In genomic region chr7:148967032-148967372, GRCh38 we compare ENCODE assay signal across 8 cellular contexts.
DNase-seq lines count a peak whose midpoint lies in the region; ATAC-seq, FAIRE-seq and TF ChIP-seq lines count a peak whose summit lies in the region.

No MANE protein-coding gene starts in this region.

- ATAC-seq in DND-41 (ENCODE audit: insufficient read depth, low read depth), result peak; percentile 33
- peak; percentile 5 for ATAC-seq in HG03175 (IDR thresholded peaks at IDR 0.05; ENCODE audit: unreplicated experiment)
- ATAC-seq in left lobe of liver, result no peak
- ATAC-seq in HG03460 (IDR thresholded peaks at IDR 0.05; ENCODE audit: unreplicated experiment), result no peak
- ATAC-seq in GM21737 (IDR thresholded peaks at IDR 0.05; ENCODE audit: unreplicated experiment), result no peak

- peaks cover 0 to 4% (median 0%) of the 10 kb centered on the region in 5 experiments for H3K9me3 Mint-ChIP-seq in brain

- no peak for DNase-seq in DND-41
- no peak for DNase-seq in left lobe of liver (ENCODE audit: low spot score)
- no peak for DNase-seq in GM12892 (ENCODE audit: insufficient read length)

- H3K36me3 ChIP-seq in DND-41 (ENCODE audit: insufficient read depth, low read length) (no peaks in the 10 kb centered on the region), parathyroid adenoma (ENCODE audit: control insufficient read depth, insufficient read depth, low read length) (no peaks in the 10 kb centered on the region)

- H3K4me2 ChIP-seq in DND-41 (ENCODE audit: insufficient read depth, low read length) (peak overlapping the region; percentile 84), parathyroid adenoma (ENCODE audit: low read length) (peak overlapping the region; percentile 24)

- peak overlapping the region; percentile 62 to 74 (median 71) for H3K4me3 Mint-ChIP-seq in brain

- no peaks in the 10 kb centered on the region for H4K20me1 ChIP-seq in DND-41 (ENCODE audit: insufficient read depth, low read length)

- peak overlapping the region; percentile 41 for H3K9ac ChIP-seq in DND-41 (ENCODE audit: low read depth, low read length)
- H3K9ac ChIP-seq in parathyroid adenoma, result no peak overlapping the region

- no peak for TF ChIP-seq CTCF in DND-41 (IDR thresholded peaks at IDR 0.05; ENCODE audit: borderline replicate concordance, extremely low read depth, low read length, poor library complexity, severe bottlenecking)
- peak in 1 of 2 experiments; percentile 7 for TF ChIP-seq CTCF in brain (conservative IDR thresholded peaks at IDR 0.05)
- TF ChIP-seq CTCF in parathyroid adenoma (IDR thresholded peaks at IDR 0.05), result peak; percentile 2

- H2AFZ ChIP-seq in DND-41 (ENCODE audit: low read depth, low read length), result peak overlapping the region; percentile 84
- peak overlapping the region; percentile 64 for H2AFZ ChIP-seq in parathyroid adenoma

- no peak for FAIRE-seq in GM12892 (lab: Jason Lieb, UNC)

- H3K27me3 ChIP-seq in DND-41 (ENCODE audit: insufficient read depth, low read length, poor library complexity), result no peaks in the 10 kb centered on the region
- no peaks in the 10 kb centered on the region for H3K27me3 ChIP-seq in parathyroid adenoma (ENCODE audit: control insufficient read depth, insufficient read depth, low read length)

- H3K4me1 ChIP-seq in DND-41 (ENCODE audit: insufficient read depth, low read length) (peaks cover 34% of the 10 kb centered on the region), parathyroid adenoma (no peaks in the 10 kb centered on the region)

- peaks cover 6% of the 10 kb centered on the region for H3K27me3 Mint-ChIP-seq in brain

- peak overlapping the region in 1 of 5 experiments; percentile 50 for H3K27ac Mint-ChIP-seq in brain

- peak overlapping the region in 1 of 2 experiments; percentile 54; a peak in 2 of 4 replicates for H3K4me3 ChIP-seq in DND-41 (ENCODE audit: low read depth in 1 of 2, low read length in 2 of 2)
- no peak overlapping the region for H3K4me3 ChIP-seq in parathyroid adenoma (ENCODE audit: low read depth, low read length)

- peaks cover 28% of the 10 kb centered on the region for H3K4me1 Mint-ChIP-seq in brain

- H3K79me2 ChIP-seq in DND-41 (ENCODE audit: insufficient read depth, low read length) (no peaks in the 10 kb centered on the region), parathyroid adenoma (no peaks in the 10 kb centered on the region)

- H3K36me3 Mint-ChIP-seq in brain, result no peaks in the 10 kb centered on the region

- H3K9me3 ChIP-seq in DND-41 (ENCODE audit: insufficient read depth, low read length, severe bottlenecking) (no peaks in the 10 kb centered on the region), parathyroid adenoma (ENCODE audit: control insufficient read depth, low read length) (no peaks in the 10 kb centered on the region)

- H3K27ac ChIP-seq in DND-41 (ENCODE audit: low read length) (no peak overlapping the region), parathyroid adenoma (no peak overlapping the region)

- no peak for TF ChIP-seq POLR2A in GM12892 (IDR thresholded peaks at IDR 0.05; ENCODE audit: low read depth, low read length)

Comparison
In these comparisons a context has a peak if more than half of its experiments do, and no peak if none do; other contexts are left out.
1. ATAC-seq: peak in DND-41 (single experiment) and HG03175 (single experiment); none in left lobe of liver (single experiment), HG03460 (single experiment) and GM21737 (single experiment).